Comparison of ENCODE assay signal across 8 cellular contexts in the genomic region with DNA sequence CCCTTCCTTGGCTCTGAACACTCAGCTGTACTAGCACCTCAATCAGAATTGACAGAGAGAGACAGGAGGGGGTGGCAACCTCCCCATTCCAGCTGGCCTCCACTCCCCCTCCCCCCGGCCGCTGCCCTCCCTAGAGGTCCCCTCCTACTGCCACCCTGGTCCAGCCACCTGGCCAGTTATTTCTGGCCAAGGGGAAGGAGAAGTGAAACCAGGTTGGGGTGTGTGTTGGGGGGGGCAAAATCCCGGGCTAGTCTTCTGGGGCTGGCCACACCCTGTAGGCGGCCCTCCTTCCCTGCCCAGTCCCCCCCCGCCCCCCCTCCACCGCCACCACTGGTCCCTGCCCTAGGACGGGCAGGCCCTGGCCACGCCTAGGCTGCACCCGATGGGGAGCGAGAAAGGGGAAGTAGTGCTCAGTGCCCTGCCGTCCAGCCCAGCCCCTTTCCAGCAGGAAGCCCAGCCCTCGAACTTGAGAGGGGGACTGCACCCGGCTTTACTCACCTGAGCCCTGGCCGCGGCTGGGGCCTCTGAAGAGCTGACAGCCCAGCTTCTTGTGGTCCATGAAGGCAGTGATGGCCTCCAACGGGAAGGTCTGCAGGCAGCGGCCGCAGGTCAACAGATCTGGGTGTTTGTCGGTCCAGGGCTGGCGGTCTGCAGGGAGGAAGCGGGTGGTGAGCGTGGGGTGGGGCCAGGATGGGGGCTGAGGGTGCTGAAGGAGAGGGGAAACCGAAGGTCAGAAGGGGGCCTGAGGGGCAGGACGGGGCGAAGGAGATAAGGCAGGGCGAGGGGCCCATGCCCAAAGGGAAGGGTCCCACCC. TPM values are rescaled to one million over a fixed set of nuclear protein-coding genes. Genes with fewer than 3 reads are reported as not detected.
DNase-seq lines count a peak whose midpoint lies in the region; ATAC-seq and TF ChIP-seq lines count a peak whose summit lies in the region.

No MANE protein-coding gene starts in this region.

- no peaks in the 10 kb centered on the region for H3K9me3 ChIP-seq in BLaER1

- DNase-seq in NCI-H510A (lab: John Stamatoyannopoulos, UW) (peak; percentile 88), foreskin keratinocyte (peak; percentile 40 to 62), nephron progenitor cell (peak; percentile 28), NCI-H2171 (lab: John Stamatoyannopoulos, UW) (no peak)
- DNase-seq in activated CD8-positive, alpha-beta memory T cell treated with anti-CD3 and anti-CD28 coated beads, Interleukin-2, amount 50 U/mL, for 4 hours = peak; percentile 33

- peak overlapping the region; percentile 63 for H3K4me3 Mint-ChIP-seq in nephron progenitor cell

- H3K27ac Mint-ChIP-seq in nephron progenitor cell = no peak overlapping the region

- TF ChIP-seq CTCF in foreskin keratinocyte (conservative IDR thresholded peaks at IDR 0.05) (no peak), nephron progenitor cell (IDR thresholded peaks at IDR 0.05) (no peak)

- peaks cover 31% of the 10 kb centered on the region for H3K4me1 Mint-ChIP-seq in nephron progenitor cell

- H3K27me3 ChIP-seq in BLaER1 (no peaks in the 10 kb centered on the region), foreskin keratinocyte (no peaks in the 10 kb centered on the region)

- H3K4me3 ChIP-seq in BLaER1 = peak overlapping the region; percentile 91

- peak overlapping the region; percentile 96 for H3K9ac ChIP-seq in BLaER1

- H3K4me2 ChIP-seq in BLaER1 = peak overlapping the region; percentile 98

- peaks cover 5% of the 10 kb centered on the region for H3K36me3 Mint-ChIP-seq in nephron progenitor cell (ENCODE audit: low read depth)

- H3K36me3 ChIP-seq in BLaER1 = peaks cover 44% of the 10 kb centered on the region

- H4K20me1 ChIP-seq in BLaER1 = peaks cover 55% of the 10 kb centered on the region

- H3K27ac ChIP-seq in BLaER1 (peak overlapping the region; percentile 96), foreskin keratinocyte (peak overlapping the region; percentile 53)

- peaks cover 40% of the 10 kb centered on the region for H3K27me3 Mint-ChIP-seq in nephron progenitor cell (ENCODE audit: low read depth, poor library complexity)

- ATAC-seq in GM18861 (IDR thresholded peaks at IDR 0.05; ENCODE audit: unreplicated experiment) (peak; percentile 42), HG02973 (IDR thresholded peaks at IDR 0.05; ENCODE audit: unreplicated experiment) (peak; percentile 40), foreskin keratinocyte (peak; percentile 50)

- no peaks in the 10 kb centered on the region for H3K9me3 Mint-ChIP-seq in nephron progenitor cell

- peaks cover 68% of the 10 kb centered on the region for H3K4me1 ChIP-seq in BLaER1
- H3K4me1 ChIP-seq in foreskin keratinocyte = no peaks in the 10 kb centered on the region

RNA-seq across cellular contexts. Expression of a gene that starts 0.9 kb away (rescaled TPM):
- total RNA-seq in foreskin keratinocyte = 2.5 TPM in 2 replicates
- polyA plus RNA-seq in foreskin keratinocyte = 5.5 and 5.8 TPM in 2 replicates

RNA-seq across cellular contexts. Expression of a gene that starts 3.6 kb away (rescaled TPM):
- total RNA-seq in foreskin keratinocyte = 34.9 and 37.8 TPM in 2 replicates
- polyA plus RNA-seq in foreskin keratinocyte = 63.9 and 70.8 TPM in 2 replicates

RNA-seq across cellular contexts. Expression of a gene that starts 17.6 kb away (rescaled TPM):
- total RNA-seq in foreskin keratinocyte = 20.9 and 21.8 TPM in 2 replicates
- polyA plus RNA-seq in foreskin keratinocyte = 16.6 and 17.5 TPM in 2 replicates

RNA-seq across cellular contexts. Expression of a gene that starts 36.6 kb away (rescaled TPM):
- 25.9 and 30.2 TPM in 2 replicates for total RNA-seq in foreskin keratinocyte
- 43.5 and 46.7 TPM in 2 replicates for polyA plus RNA-seq in foreskin keratinocyte
